Comparison of ENCODE assay signal across 23 cellular contexts in genomic region chr10:114556236-114557122, GRCh38.
A peak's percentile ranks its signal among the peaks of the same experiment; 100 is the strongest.
DNase-seq lines count a peak whose midpoint lies in the region; ATAC-seq and TF ChIP-seq lines count a peak whose summit lies in the region.
"Had no signal": no experiment of that assay in that cellular context is flagged by ENCODE, and none has a peak within 500 bp of the region (broad histone marks: within the 10 kb centered on the region; RNA-seq: fewer than 3 reads in every experiment).

No MANE protein-coding gene starts in this region.

- ATAC-seq in heart left ventricle (peak; percentile 32 to 36 (median 35)), left lobe of liver (peak; percentile 57)

- H3K4me2 ChIP-seq in trophoblast cell (ENCODE audit: low read length) = no peak overlapping the region

- H3K9me3 ChIP-seq in heart left ventricle = peaks cover 0 to 15% (median 0%) of the 10 kb centered on the region in 12 donors
- peaks cover 4% of the 10 kb centered on the region for H3K9me3 ChIP-seq in trophoblast cell (ENCODE audit: insufficient read depth, low read depth, low read length)
- H3K9me3 ChIP-seq: BE2C, SJSA1 had no signal

- DNase-seq in LHCN-M2 (ENCODE audit: low read depth) (peak; percentile 17), heart left ventricle (no peak), left lobe of liver (ENCODE audit: low spot score) (no peak), trophoblast cell (no peak), iPS-NIHi7 (ENCODE audit: extremely low spot score) (no peak), OCI-M1 (lab: John Stamatoyannopoulos, UW) (no peak), C1 segment of cervical spinal cord (lab: John Stamatoyannopoulos, UW) (no peak), NAMALWA (ENCODE audit: low spot score) (no peak)
- DNase-seq: BE2C; Caco-2; CD4-positive, alpha-beta T cell; DMS153; GF-D8; GM23248; Kasumi-1; NCI-H1417 treated with DMSO at 0.1 percent for 48 hours; NCI-H187 treated with DMSO at 0.1 percent for 48 hours; NCI-H2227 treated with DMSO at 0.1 percent for 48 hours; NCI-H510A treated with DMSO at 0.1 percent for 48 hours; NCI-H774 had no signal

- H2BK5ac ChIP-seq in trophoblast cell (ENCODE audit: low read depth, low read length, poor library complexity) = no peak overlapping the region

- H2AK5ac ChIP-seq in trophoblast cell (ENCODE audit: low read length) = no peak overlapping the region

- H3K27ac ChIP-seq in heart left ventricle = peak overlapping the region; percentile 47 to 89 (median 70)
- H3K27ac ChIP-seq in trophoblast cell (ENCODE audit: low read depth, low read length) = no peak overlapping the region
- H3K27ac ChIP-seq: GM23248, RWPE1, SJSA1 had no signal

- intact Hi-C loops in heart left ventricle (cut with DNase I) = loop anchor here in 6 of 10 donors (5.0 to 10.0 kb wide), 4 partner anchors 51 to 226 kb away; no protein-coding TSS in a partner anchor

- TF ChIP-seq CTCF in heart left ventricle (IDR thresholded peaks at IDR 0.05) = no peak

- H3K4me3 ChIP-seq in heart left ventricle (no peak overlapping the region), trophoblast cell (ENCODE audit: low read depth, low read length) (no peak overlapping the region)
- H3K4me3 ChIP-seq: GM23248, HAP-1, SJSA1 had no signal

- H3K4me1 ChIP-seq in heart left ventricle (peaks cover 4 to 94% (median 52%) of the 10 kb centered on the region in 12 donors), trophoblast cell (ENCODE audit: control insufficient read depth in 1 of 2, insufficient read depth in 2 of 2, low read length in 2 of 2) (no peaks in the 10 kb centered on the region)
- H3K4me1 ChIP-seq: Caco-2, HAP-1, SJSA1 had no signal

- no peak overlapping the region for H3K14ac ChIP-seq in trophoblast cell (ENCODE audit: low read length)

- H4K8ac ChIP-seq in trophoblast cell (ENCODE audit: low read depth, low read length) = no peak overlapping the region

- H3K27me3 ChIP-seq in heart left ventricle (no peaks in the 10 kb centered on the region), trophoblast cell (ENCODE audit: insufficient read depth, low read length) (no peaks in the 10 kb centered on the region)
- H3K27me3 ChIP-seq: BE2C, SJSA1 had no signal

- peak overlapping the region; percentile 22 for H3K23ac ChIP-seq in trophoblast cell (ENCODE audit: low read length)

- H3K9ac ChIP-seq in trophoblast cell (ENCODE audit: low read length) = no peak overlapping the region
- H3K9ac ChIP-seq: GM23248 had no signal

- no peak overlapping the region for H4K91ac ChIP-seq in trophoblast cell (ENCODE audit: low read depth, low read length)

- H3K18ac ChIP-seq in trophoblast cell (ENCODE audit: low read length) = no peak overlapping the region

- H3K36me3 ChIP-seq in heart left ventricle = peaks cover 0 to 5% (median 0%) of the 10 kb centered on the region in 9 donors
- peaks cover 0 to 2% of the 10 kb centered on the region in 2 experiments for H3K36me3 ChIP-seq in trophoblast cell (ENCODE audit: control insufficient read depth in 1 of 2, insufficient read depth in 2 of 2, low read length in 2 of 2)
- H3K36me3 ChIP-seq: BE2C, HAP-1, SJSA1 had no signal

- no peak overlapping the region for H4K12ac ChIP-seq in trophoblast cell (ENCODE audit: low read depth, low read length)

- no peaks in the 10 kb centered on the region for H3K79me1 ChIP-seq in trophoblast cell (ENCODE audit: low read length)

- no peak overlapping the region for H3K4ac ChIP-seq in trophoblast cell (ENCODE audit: low read depth, low read length)

- no peak for TF ChIP-seq POLR2A in heart left ventricle (IDR thresholded peaks at IDR 0.05)

- no peak overlapping the region for H2BK12ac ChIP-seq in trophoblast cell (ENCODE audit: low read length)

- H2BK120ac ChIP-seq in trophoblast cell (ENCODE audit: insufficient read depth, low read length, poor library complexity) = no peak overlapping the region

- no peaks in the 10 kb centered on the region for H3K79me2 ChIP-seq in trophoblast cell (ENCODE audit: control insufficient read depth, insufficient read depth, low read length, poor library complexity)

- WGBS in heart left ventricle, 4 donors = 53 to 71% (median 66%) methylated on average over 9 of the region's 9 CpGs
- no CpG with 5 or more reads among the region's 9 CpGs for WGBS in trophoblast cell (ENCODE audit: extremely low coverage, insufficient coverage, insufficient read length)

- H2AFZ ChIP-seq in trophoblast cell (ENCODE audit: insufficient read depth, low read length, poor library complexity) = no peak overlapping the region
- H2AFZ ChIP-seq: GM23248 had no signal
